Comparison of ENCODE assay signal across 22 cellular contexts in genomic region chr15:85488997-85489396, GRCh38.
DNase-seq lines count a peak whose midpoint lies in the region; ATAC-seq and TF ChIP-seq lines count a peak whose summit lies in the region.
"Had no signal": no experiment of that assay in that cellular context is flagged by ENCODE, and none has a peak within 500 bp of the region (broad histone marks: within the 10 kb centered on the region; RNA-seq: fewer than 3 reads in every experiment).

No MANE protein-coding gene starts in this region.

- H3K27me3 ChIP-seq in PC-3 (ENCODE audit: low read length): no peaks in the 10 kb centered on the region
- no peaks in the 10 kb centered on the region for H3K27me3 ChIP-seq in hepatocyte
- no peaks in the 10 kb centered on the region for H3K27me3 ChIP-seq in thyroid gland
- H3K27me3 ChIP-seq in CD8-positive, alpha-beta T cell (ENCODE audit: insufficient read depth, low read length): no peaks in the 10 kb centered on the region
- H3K27me3 ChIP-seq: BLaER1 treated with 17β-estradiol and CSF1 and Interleukin-3, amounts not matched to agents 10 nM and 100 nM; right lobe of liver; upper lobe of right lung had no signal

- TF ChIP-seq CTCF in PC-3 (conservative IDR thresholded peaks at IDR 0.05; ENCODE audit: low read depth, low read length) (no peak), hepatocyte (IDR thresholded peaks at IDR 0.05; ENCODE audit: poor library complexity) (no peak), thyroid gland (IDR thresholded peaks at IDR 0.05) (no peak)
- no peak for TF ChIP-seq CTCF in CD8-positive, alpha-beta T cell (IDR thresholded peaks at IDR 0.05)

- no peak overlapping the region for H3K4me2 ChIP-seq in PC-3 (ENCODE audit: low read length)
- no peak overlapping the region for H3K4me2 ChIP-seq in hepatocyte

- H3K4me3 ChIP-seq in PC-3 (ENCODE audit: low read length) (no peak overlapping the region), hepatocyte (no peak overlapping the region), thyroid gland (replicated peaks in 1 of 3) (no peak overlapping the region)
- H3K4me3 ChIP-seq in CD8-positive, alpha-beta T cell (ENCODE audit: low read depth, low read length): no peak overlapping the region
- H3K4me3 ChIP-seq: BLaER1 treated with 17β-estradiol and CSF1 and Interleukin-3, amounts not matched to agents 10 nM and 100 nM; right lobe of liver; upper lobe of right lung had no signal

- intact Hi-C loops in PC-3 (cut with micrococcal nuclease): no loop called here
- intact Hi-C loops in thyroid gland (cut with DNase I): no loop called here
- intact Hi-C loops in CD8-positive, alpha-beta T cell (cut with DNase I, micrococcal nuclease): loop anchor here (2.0 to 10.0 kb wide), 6 partner anchors 14 to 216 kb away; no protein-coding TSS in a partner anchor

- peak overlapping the region; percentile 16 to 74 for H3K4me3 Mint-ChIP-seq in activated T-cell treated with anti-CD3 and anti-CD28 coated beads, Interleukin-2, amount 50 U/mL, for 72 hours
- H3K4me3 Mint-ChIP-seq in CD8-positive, alpha-beta T cell: no peak overlapping the region
- H3K4me3 Mint-ChIP-seq: activated naive CD4-positive, alpha-beta T cell treated with anti-CD3 and anti-CD28 coated beads, Interleukin-2, amount 50 U/mL, for 24 hours; activated T-cell treated with anti-CD3 and anti-CD28 coated beads, Interleukin-2, amount 50 U/mL, for 24 hours; HFFc6; T-cell had no signal

- H3K9ac ChIP-seq in PC-3 (ENCODE audit: low read length): no peak overlapping the region
- H3K9ac ChIP-seq: BLaER1 treated with 17β-estradiol and CSF1 and Interleukin-3, amounts not matched to agents 10 nM and 100 nM had no signal

- no peak for TF ChIP-seq POLR2A in thyroid gland (IDR thresholded peaks at IDR 0.05)

- WGBS in hepatocyte (ENCODE audit: low lambda C conversion rate, missing lambda C conversion rate): 51% methylated on average over 1 of the region's 1 CpG
- WGBS in thyroid gland, 2 donors: 69 to 77% methylated on average over 1 of the region's 1 CpG

- H3K4me1 Mint-ChIP-seq in activated T-cell treated with anti-CD3 and anti-CD28 coated beads, Interleukin-2, amount 50 U/mL, for 72 hours (ENCODE audit: low read depth): peaks cover 61% of the 10 kb centered on the region
- peaks cover 69% of the 10 kb centered on the region for H3K4me1 Mint-ChIP-seq in CD8-positive, alpha-beta T cell (ENCODE audit: low read depth)

- ATAC-seq in activated T-cell treated with anti-CD3 and anti-CD28 coated beads, Interleukin-2, amount 50 U/mL, for 72 hours (replicated peaks in 1 of 2): peak; percentile 47 to 56
- ATAC-seq in PC-3 (peak; percentile 38; the same call in 1 of the 2 replicates), HG02763 (IDR thresholded peaks at IDR 0.05; ENCODE audit: unreplicated experiment) (no peak), GM21723 (IDR thresholded peaks at IDR 0.05; ENCODE audit: unreplicated experiment) (no peak)
- ATAC-seq in CD8-positive, alpha-beta T cell: no peak
- ATAC-seq: right lobe of liver, T-cell, upper lobe of right lung had no signal

- H3K36me3 Mint-ChIP-seq in activated T-cell treated with anti-CD3 and anti-CD28 coated beads, Interleukin-2, amount 50 U/mL, for 72 hours (ENCODE audit: insufficient read depth in 2 of 2): peaks cover 0 to 1% of the 10 kb centered on the region in 2 donors
- peaks cover 15% of the 10 kb centered on the region for H3K36me3 Mint-ChIP-seq in CD8-positive, alpha-beta T cell

- H3K4me1 ChIP-seq in PC-3 (ENCODE audit: insufficient read depth, low read length) (peaks cover 10% of the 10 kb centered on the region), hepatocyte (ENCODE audit: insufficient read depth) (peaks cover 11% of the 10 kb centered on the region), thyroid gland (peaks cover 30 to 60% of the 10 kb centered on the region in 2 donors)
- peaks cover 23% of the 10 kb centered on the region for H3K4me1 ChIP-seq in CD8-positive, alpha-beta T cell (ENCODE audit: insufficient read depth, low read length)
- H3K4me1 ChIP-seq: right lobe of liver had no signal

- DNase-seq in activated T-cell treated with anti-CD3 and anti-CD28 coated beads, Interleukin-2, amount 50 U/mL, for 72 hours: no peak
- no peak for DNase-seq in activated T-cell treated with anti-CD3 and anti-CD28 coated beads for 4 hours
- no peak for DNase-seq in PC-3
- DNase-seq in hepatocyte (ENCODE audit: low spot score): no peak
- no peak for DNase-seq in thyroid gland
- no peak for DNase-seq in CD8-positive, alpha-beta T cell
- DNase-seq: activated CD4-positive, alpha-beta T cell treated with anti-CD3 and anti-CD28 coated beads, Interleukin-2, amount 50 U/mL, for 48 hours; activated T-cell treated with anti-CD3 and anti-CD28 coated beads, Interleukin-2, amount 50 U/mL, for 24 hours; effector memory CD4-positive, alpha-beta T cell; head of caudate nucleus; HFFc6; KG1; NCI-H1048; NCI-H2029 treated with DMSO at 0.1 percent for 48 hours; occipital lobe; right lobe of liver; T-cell; upper lobe of right lung had no signal

- H2AFZ ChIP-seq in PC-3 (ENCODE audit: low read length) (no peak overlapping the region), hepatocyte (no peak overlapping the region)

- no peaks in the 10 kb centered on the region for H4K20me1 ChIP-seq in PC-3 (ENCODE audit: low read length)
- peaks cover 13% of the 10 kb centered on the region for H4K20me1 ChIP-seq in hepatocyte (ENCODE audit: insufficient read depth, poor library complexity, severe bottlenecking)

- H3K36me3 ChIP-seq in PC-3 (ENCODE audit: low read depth, low read length) (peaks cover 4% of the 10 kb centered on the region; the same call in 1 of the 2 replicates), hepatocyte (replicated peaks; ENCODE audit: insufficient read depth, low read depth) (no peaks in the 10 kb centered on the region), thyroid gland (no peaks in the 10 kb centered on the region)
- no peaks in the 10 kb centered on the region for H3K36me3 ChIP-seq in CD8-positive, alpha-beta T cell (ENCODE audit: insufficient read depth, low read length)
- H3K36me3 ChIP-seq: right lobe of liver, upper lobe of right lung had no signal

- no TSS peak for BruUV-seq in PC-3 (replicated peaks; lab: Mats Ljungman, UMichigan)

- H3K79me2 ChIP-seq in PC-3 (ENCODE audit: low read length) (peaks cover 40% of the 10 kb centered on the region; the same call in 1 of the 2 replicates), hepatocyte (peaks cover 84% of the 10 kb centered on the region)

- H3K9me3 ChIP-seq in PC-3 (ENCODE audit: low read length): no peaks in the 10 kb centered on the region
- H3K9me3 ChIP-seq in hepatocyte (ENCODE audit: low read depth): no peaks in the 10 kb centered on the region
- no peaks in the 10 kb centered on the region for H3K9me3 ChIP-seq in thyroid gland
- no peaks in the 10 kb centered on the region for H3K9me3 ChIP-seq in CD8-positive, alpha-beta T cell (ENCODE audit: low read length)
- H3K9me3 ChIP-seq: BLaER1 treated with 17β-estradiol and CSF1 and Interleukin-3, amounts not matched to agents 10 nM and 100 nM; right lobe of liver; upper lobe of right lung had no signal

- no peaks in the 10 kb centered on the region for H3K9me3 Mint-ChIP-seq in activated T-cell treated with anti-CD3 and anti-CD28 coated beads, Interleukin-2, amount 50 U/mL, for 72 hours
- H3K9me3 Mint-ChIP-seq in CD8-positive, alpha-beta T cell: no peaks in the 10 kb centered on the region
- H3K9me3 Mint-ChIP-seq: activated naive CD4-positive, alpha-beta T cell treated with anti-CD3 and anti-CD28 coated beads, Interleukin-2, amount 50 U/mL, for 24 hours; activated T-cell treated with anti-CD3 and anti-CD28 coated beads, Interleukin-2, amount 50 U/mL, for 24 hours; HFFc6; T-cell had no signal

- POLR2A ChIA-PET in PC-3 (lab: Charles Lee; ENCODE audit: unreplicated experiment): interaction anchor here (0.5 kb wide), 1 partner anchor 108 kb away, joined by 19 read pairs; no protein-coding TSS in a partner anchor
- POLR2A ChIA-PET in CD8-positive, alpha-beta T cell (lab: Charles Lee): no interaction called here

- H3K27me3 Mint-ChIP-seq in activated T-cell treated with anti-CD3 and anti-CD28 coated beads, Interleukin-2, amount 50 U/mL, for 72 hours (ENCODE audit: low read depth): no peaks in the 10 kb centered on the region
- no peaks in the 10 kb centered on the region for H3K27me3 Mint-ChIP-seq in CD8-positive, alpha-beta T cell (ENCODE audit: low read depth)
- H3K27me3 Mint-ChIP-seq: activated naive CD4-positive, alpha-beta T cell treated with anti-CD3 and anti-CD28 coated beads, Interleukin-2, amount 50 U/mL, for 24 hours; activated T-cell treated with anti-CD3 and anti-CD28 coated beads, Interleukin-2, amount 50 U/mL, for 24 hours; T-cell had no signal

- peaks cover under 1% of the 10 kb centered on the region for H3F3A ChIP-seq in PC-3 (ENCODE audit: low read length, unreplicated experiment)

- peak overlapping the region; percentile 51 for H3K27ac Mint-ChIP-seq in activated T-cell treated with anti-CD3 and anti-CD28 coated beads, Interleukin-2, amount 50 U/mL, for 72 hours
- H3K27ac Mint-ChIP-seq in CD8-positive, alpha-beta T cell: no peak overlapping the region
- H3K27ac Mint-ChIP-seq: activated naive CD4-positive, alpha-beta T cell treated with anti-CD3 and anti-CD28 coated beads, Interleukin-2, amount 50 U/mL, for 24 hours; activated T-cell treated with anti-CD3 and anti-CD28 coated beads, Interleukin-2, amount 50 U/mL, for 24 hours; HFFc6 had no signal

- CTCF ChIA-PET in PC-3 (lab: Charles Lee): interaction anchor here (0.5 to 0.6 kb wide), 2 partner anchors 16 to 359 kb away, joined by 3 to 4 read pairs; no protein-coding TSS in a partner anchor
- CTCF ChIA-PET in CD8-positive, alpha-beta T cell (lab: Charles Lee): interaction anchor here (1.0 to 3.3 kb wide), 7 partner anchors 11 to 351 kb away, joined by 4 to 13 read pairs (median 4); no protein-coding TSS in a partner anchor

- H3K9me2 ChIP-seq in PC-3 (replicated peaks; ENCODE audit: low read length) (no peaks in the 10 kb centered on the region), hepatocyte (replicated peaks; ENCODE audit: insufficient read depth) (no peaks in the 10 kb centered on the region)

- H3K27ac ChIP-seq in PC-3 (ENCODE audit: low read length) (peak overlapping the region; percentile 3; the same call in 1 of the 2 replicates), hepatocyte (peak overlapping the region; percentile 52), thyroid gland (peak overlapping the region in 2 of 3 donors; percentile 20 to 33)
- no peak overlapping the region for H3K27ac ChIP-seq in CD8-positive, alpha-beta T cell (ENCODE audit: low read depth, low read length)
- H3K27ac ChIP-seq: BLaER1 treated with 17β-estradiol and CSF1 and Interleukin-3, amounts not matched to agents 10 nM and 100 nM; right lobe of liver; upper lobe of right lung had no signal

Comparison
In these comparisons a context has a peak if more than half of its experiments do, and no peak if none do; other contexts are left out.
1. ATAC-seq: peak in activated T-cell treated with anti-CD3 and anti-CD28 coated beads, Interleukin-2, amount 50 U/mL, for 72 hours (2 of 2) and PC-3 (single experiment); none in HG02763 (single experiment), CD8-positive, alpha-beta T cell (single experiment) and GM21723 (single experiment).
2. intact Hi-C loops: an anchor here in CD8-positive, alpha-beta T cell (2.0 to 10.0 kb wide); none called in PC-3 and thyroid gland.